In the genomic region with DNA sequence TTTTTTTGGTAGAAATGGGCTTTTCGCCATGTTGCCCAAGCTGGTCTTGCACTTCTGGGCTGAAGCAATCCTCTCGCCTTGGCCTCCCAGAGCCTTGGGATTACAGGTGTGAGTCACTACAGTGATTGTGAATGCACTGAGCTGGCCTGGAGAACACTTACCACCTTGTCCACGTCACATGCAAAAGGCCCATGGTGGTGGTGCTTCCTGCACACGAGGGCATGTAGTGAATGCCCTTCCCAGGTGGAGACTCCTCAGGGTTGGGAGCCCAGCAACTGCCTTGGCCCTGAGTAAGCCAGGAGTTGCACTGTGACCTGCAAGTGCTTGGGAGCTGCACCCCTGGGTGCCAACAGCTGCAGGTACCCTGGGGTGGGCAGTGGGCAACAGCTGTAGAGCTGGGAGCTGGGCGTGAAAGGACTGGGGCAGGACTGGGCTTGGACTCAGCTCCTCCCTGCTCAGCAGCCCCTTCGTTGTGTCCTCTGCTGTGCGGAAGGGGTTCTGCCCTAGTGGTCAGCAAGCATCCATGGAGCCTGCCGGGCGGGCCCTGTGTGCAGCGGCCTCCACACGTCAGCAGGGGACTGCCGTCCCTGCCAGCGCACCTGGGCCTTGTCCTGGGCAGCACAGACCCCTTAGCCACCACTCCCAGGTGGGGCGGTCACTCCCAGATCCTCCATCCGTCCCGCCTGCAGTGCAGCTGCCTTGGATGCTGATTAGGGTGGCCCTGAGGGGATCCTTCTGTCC, we compare ENCODE assay signal across 1 cellular context.
TF ChIP-seq lines count a peak whose summit lies in the region.

No MANE protein-coding gene starts in this region.

TF ChIP-seq in HEK293, 187 proteins besides CTCF, POLR2A, EP300 and RAD21:
- no peak for TF ChIP-seq ZBTB10 (tag by site-specific recombination; IDR thresholded peaks at IDR 0.05)
- TF ChIP-seq, protein P1, sequence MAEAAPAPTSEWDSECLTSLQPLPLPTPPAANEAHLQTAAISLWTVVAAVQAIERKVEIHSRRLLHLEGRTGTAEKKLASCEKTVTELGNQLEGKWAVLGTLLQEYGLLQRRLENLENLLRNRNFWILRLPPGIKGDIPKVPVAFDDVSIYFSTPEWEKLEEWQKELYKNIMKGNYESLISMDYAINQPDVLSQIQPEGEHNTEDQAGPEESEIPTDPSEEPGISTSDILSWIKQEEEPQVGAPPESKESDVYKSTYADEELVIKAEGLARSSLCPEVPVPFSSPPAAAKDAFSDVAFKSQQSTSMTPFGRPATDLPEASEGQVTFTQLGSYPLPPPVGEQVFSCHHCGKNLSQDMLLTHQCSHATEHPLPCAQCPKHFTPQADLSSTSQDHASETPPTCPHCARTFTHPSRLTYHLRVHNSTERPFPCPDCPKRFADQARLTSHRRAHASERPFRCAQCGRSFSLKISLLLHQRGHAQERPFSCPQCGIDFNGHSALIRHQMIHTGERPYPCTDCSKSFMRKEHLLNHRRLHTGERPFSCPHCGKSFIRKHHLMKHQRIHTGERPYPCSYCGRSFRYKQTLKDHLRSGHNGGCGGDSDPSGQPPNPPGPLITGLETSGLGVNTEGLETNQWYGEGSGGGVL (tag by site-specific recombination; IDR thresholded peaks at IDR 0.05) = no peak
- peak; percentile 13; the same call in 1 of the 2 replicates for TF ChIP-seq HIC1 (tag by site-specific recombination; IDR thresholded peaks at IDR 0.05)
- TF ChIP-seq ZNF112 (tag by site-specific recombination; IDR thresholded peaks at IDR 0.05) = no peak
- TF ChIP-seq ZNF433 (tag by site-specific recombination; IDR thresholded peaks at IDR 0.05; ENCODE audit: low read depth) = no peak
